24 cellular contexts compared by ENCODE assay signal in the genomic region with DNA sequence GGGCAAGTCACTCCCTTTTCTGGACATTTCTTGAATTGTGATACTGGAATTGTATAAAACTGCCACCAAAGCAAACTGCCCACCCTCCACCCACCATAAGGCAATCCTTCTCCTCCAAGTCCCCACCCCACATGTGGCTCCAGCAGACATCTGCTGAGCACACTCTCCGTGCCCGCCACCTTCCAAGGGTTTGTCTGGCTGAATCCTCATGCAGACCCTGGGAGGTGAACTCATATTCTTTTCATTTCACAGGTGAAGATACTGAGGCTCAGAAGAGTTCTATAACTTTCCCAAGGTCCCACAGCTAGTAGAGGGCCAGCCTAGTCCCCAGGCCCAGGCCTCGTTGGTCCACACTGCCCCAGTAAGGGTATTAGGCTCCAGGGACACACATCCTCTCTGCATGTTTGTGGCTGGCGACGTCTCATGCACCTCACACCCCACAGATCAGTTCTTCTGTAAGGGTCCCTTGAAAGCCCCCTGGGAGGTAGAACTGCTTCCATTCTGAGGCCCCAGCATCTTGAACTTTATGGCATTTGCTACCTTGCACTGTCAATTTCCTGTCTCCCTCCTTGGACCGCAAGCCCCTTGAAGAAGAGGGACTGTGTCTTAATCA. TPM values are rescaled to one million over a fixed set of nuclear protein-coding genes. Genes with fewer than 3 reads are reported as not detected.
"Had no signal": no experiment of that assay in that cellular context is flagged by ENCODE, and none has a peak within 500 bp of the region (broad histone marks: within the 10 kb centered on the region; RNA-seq: fewer than 3 reads in every experiment).

No MANE protein-coding gene starts in this region.

- DNase-seq: effector CD8-positive, alpha-beta T cell; esophagus squamous epithelium; foreskin melanocyte; hypothalamus; immature natural killer cell; islet precursor cell; kidney glomerular epithelial cell; left ventricle myocardium superior; lower lobe of right lung; naive thymus-derived CD8-positive, alpha-beta T cell; right cardiac atrium; stimulated activated CD4-positive, alpha-beta T cell treated with anti-CD3 and anti-CD28 coated beads, Interleukin-4, amount 100 ng/mL, for 4 hours; stimulated activated naive CD8-positive, alpha-beta T cell treated with anti-CD3 and anti-CD28 coated beads, Interleukin-15, Interleukin-2, amounts not matched to agents 100 U/mL and 50 U/mL, for 24 hours; transverse colon; upper lobe of right lung; uterus had no signal

- H3K9me3 ChIP-seq: esophagus squamous epithelium, lower lobe of right lung, prostate gland, sigmoid colon, transverse colon, upper lobe of right lung, uterus had no signal

- H3K27me3 ChIP-seq: sigmoid colon, uterus had no signal

- H3K4me3 ChIP-seq: esophagus squamous epithelium, lower lobe of right lung, prostate gland, sigmoid colon, transverse colon, upper lobe of right lung, uterus had no signal

- ATAC-seq: left ventricle myocardium superior; lower lobe of right lung; naive thymus-derived CD8-positive, alpha-beta T cell; right cardiac atrium; stimulated activated memory B cell treated with anti-CD40 and anti-IgM and Interleukin-4, amounts not matched to agents 10 μg/mL and 1 μg/mL and 100 μg/mL, for 72 hours; stimulated activated naive CD8-positive, alpha-beta T cell treated with anti-CD3 and anti-CD28 coated beads, Interleukin-15, Interleukin-2, amounts not matched to agents 100 U/mL and 50 U/mL, for 24 hours; upper lobe of right lung had no signal

- H3K4me1 ChIP-seq: lower lobe of right lung, prostate gland, upper lobe of right lung, uterus had no signal

- H3K27ac ChIP-seq: esophagus squamous epithelium, lower lobe of right lung, prostate gland, sigmoid colon, transverse colon, upper lobe of right lung, uterus had no signal

- H3K36me3 ChIP-seq: esophagus squamous epithelium, lower lobe of right lung, prostate gland, sigmoid colon, transverse colon, upper lobe of right lung, uterus had no signal

RNA-seq across cellular contexts. Expression of a gene that starts 14.1 kb away (rescaled TPM):
- total RNA-seq: endothelial cell of umbilical vein; epithelial cell of proximal tubule; lower lobe of right lung; mesenteric fat pad; myocyte; naive thymus-derived CD8-positive, alpha-beta T cell; osteocyte; upper lobe of right lung had no signal
